In genomic region chr20:32312718-32313424, GRCh38 we compare ENCODE assay signal across 1 cellular context.
TF ChIP-seq lines count a peak whose summit lies in the region.

No MANE protein-coding gene starts in this region.

TF ChIP-seq in HepG2, 621 proteins besides CTCF, POLR2A, EP300 and RAD21 (continued from another document and continues in another):
- TF ChIP-seq CSRNP2 (CRISPR knock-in tag; conservative IDR thresholded peaks at IDR 0.05; ENCODE audit: low read depth) (no peak), ZNF746 (CRISPR knock-in tag; IDR thresholded peaks at IDR 0.05) (no peak), RXRB (CRISPR knock-in tag; IDR thresholded peaks at IDR 0.05; ENCODE audit: borderline replicate concordance) (peak; percentile 38; the same call in 1 of the 2 replicates), ERF (CRISPR knock-in tag; IDR thresholded peaks at IDR 0.05) (0 out of 2 replicates have a peak, but pooled peaks have one; percentile 31), NFE2L1 (CRISPR knock-in tag; IDR thresholded peaks at IDR 0.05; ENCODE audit: borderline replicate concordance) (no peak), KAT8 (CRISPR knock-in tag; IDR thresholded peaks at IDR 0.05) (no peak), SMARCC2 (IDR thresholded peaks at IDR 0.05) (no peak), PRDM15 (CRISPR knock-in tag; IDR thresholded peaks at IDR 0.05) (no peak), SMC3 (IDR thresholded peaks at IDR 0.05; ENCODE audit: low read length) (peak; percentile 54; the same call in 1 of the 2 replicates), KDM1A (CRISPR knock-in tag; IDR thresholded peaks at IDR 0.05) (no peak), ZBTB21 (CRISPR knock-in tag; IDR thresholded peaks at IDR 0.05) (no peak), ZHX1 (CRISPR knock-in tag; IDR thresholded peaks at IDR 0.05; ENCODE audit: low read depth) (no peak), MXD1 (CRISPR knock-in tag; IDR thresholded peaks at IDR 0.05) (no peak), ZMYM3 (CRISPR knock-in tag; IDR thresholded peaks at IDR 0.05) (peak; percentile 54; the same call in 1 of the 2 replicates), SRF (IDR thresholded peaks at IDR 0.05; ENCODE audit: low read depth, low read length) (no peak), U2AF2 (IDR thresholded peaks at IDR 0.05; ENCODE audit: low read depth, low read length) (no peak), ZFP37 (CRISPR knock-in tag; IDR thresholded peaks at IDR 0.05; ENCODE audit: borderline replicate concordance) (no peak), STAT5B (CRISPR knock-in tag; IDR thresholded peaks at IDR 0.05) (no peak), ZMAT5 (CRISPR knock-in tag; IDR thresholded peaks at IDR 0.05; ENCODE audit: borderline replicate concordance, low read depth) (no peak), ZNF709 (CRISPR knock-in tag; IDR thresholded peaks at IDR 0.05) (no peak), ETV5 (CRISPR knock-in tag; IDR thresholded peaks at IDR 0.05; ENCODE audit: borderline replicate concordance) (no peak), ZNF484 (CRISPR knock-in tag; IDR thresholded peaks at IDR 0.05; ENCODE audit: borderline replicate concordance, low read depth) (no peak), ZIK1 (CRISPR knock-in tag; IDR thresholded peaks at IDR 0.05; ENCODE audit: borderline replicate concordance, low read depth) (no peak), ARNT2 (CRISPR knock-in tag; IDR thresholded peaks at IDR 0.05; ENCODE audit: low read depth) (no peak), ZBTB34 (CRISPR knock-in tag; IDR thresholded peaks at IDR 0.05) (no peak), SOX13 (IDR thresholded peaks at IDR 0.05) (no peak), SOX13 (CRISPR knock-in tag; conservative IDR thresholded peaks at IDR 0.05 in 1 of 2, IDR thresholded peaks at IDR 0.05 in 1 of 2) (peak in 1 of 2 experiments; percentile 59; a peak in 2 of 4 replicates), DPF2 (CRISPR knock-in tag; IDR thresholded peaks at IDR 0.05; ENCODE audit: borderline replicate concordance, low read depth) (no peak), SOX5 (CRISPR knock-in tag; IDR thresholded peaks at IDR 0.05; ENCODE audit: borderline replicate concordance) (peak; percentile 42; the same call in 1 of the 2 replicates), KIAA2018 (CRISPR knock-in tag; IDR thresholded peaks at IDR 0.05; ENCODE audit: borderline replicate concordance) (no peak), RFXAP (CRISPR knock-in tag; IDR thresholded peaks at IDR 0.05; ENCODE audit: borderline replicate concordance) (no peak), HNF1B (CRISPR knock-in tag; IDR thresholded peaks at IDR 0.05) (no peak), FUBP1 (CRISPR knock-in tag; IDR thresholded peaks at IDR 0.05; ENCODE audit: borderline replicate concordance) (no peak), TEAD2 (CRISPR knock-in tag; IDR thresholded peaks at IDR 0.05) (no peak), MAFF (IDR thresholded peaks at IDR 0.05; ENCODE audit: low read depth, low read length) (no peak), MAFG (CRISPR knock-in tag; IDR thresholded peaks at IDR 0.05) (no peak), ZNF224 (CRISPR knock-in tag; IDR thresholded peaks at IDR 0.05) (no peak), GFI1 (CRISPR knock-in tag; IDR thresholded peaks at IDR 0.05; ENCODE audit: borderline replicate concordance) (no peak), ZBTB38 (CRISPR knock-in tag; IDR thresholded peaks at IDR 0.05) (no peak)
